8 cellular contexts compared by ENCODE assay signal in genomic region chr11:1309498-1310314, GRCh38. TPM values are rescaled to one million over a fixed set of nuclear protein-coding genes. Genes with fewer than 3 reads are reported as not detected.
DNase-seq lines count a peak whose midpoint lies in the region; FAIRE-seq and TF ChIP-seq lines count a peak whose summit lies in the region.

Gene TOLLIP, minus strand, starts transcription at chr11:1309632. Its CDS starts 134 bp downstream, at chr11:1309498.

- H3K4me3 ChIP-seq in H1 (ENCODE audit: extremely low read depth in 1 of 4, insufficient read depth in 2 of 4, low read depth in 3 of 4, low read length in 4 of 4) (peak within 1 kb of the TSS; percentile 58 to 84 (median 62)), mesenchymal stem cell (ENCODE audit: insufficient read depth in 1 of 2, low read depth in 1 of 2, low read length in 2 of 2) (peak within 1 kb of the TSS; percentile 82 to 100)

- peaks cover 3 to 16% of the 10 kb centered on the region in 2 experiments for H4K20me1 ChIP-seq in H1 (replicated peaks in 1 of 2; ENCODE audit: control insufficient read depth in 1 of 2, insufficient read depth in 2 of 2, low read length in 2 of 2)

- peak in 1 of 2 experiments; percentile 50; a peak in 1 of 3 replicates for TF ChIP-seq POLR2A in H1 (IDR thresholded peaks at IDR 0.05; ENCODE audit: control extremely low read depth in 1 of 2, low read depth in 2 of 2, low read length in 2 of 2)

- H2BK12ac ChIP-seq in H1 (ENCODE audit: low read depth, low read length), result no peak within 1 kb of the TSS
- peak within 1 kb of the TSS in 1 of 2 experiments; percentile 84 for H2BK12ac ChIP-seq in mesenchymal stem cell (ENCODE audit: low read length in 2 of 2)

- FAIRE-seq in H1 (lab: Jason Lieb, UNC), result no peak

- H3K9ac ChIP-seq in H1 (replicated peaks in 1 of 4; ENCODE audit: extremely low read depth in 1 of 4, low read depth in 3 of 4, low read length in 3 of 4), result peak within 1 kb of the TSS; percentile 42 to 80 (median 62); a peak in 6 of 7 replicates
- peak within 1 kb of the TSS; percentile 95 for H3K9ac ChIP-seq in mesenchymal stem cell (ENCODE audit: low read length)

- H4K5ac ChIP-seq in H1 (ENCODE audit: insufficient read length, low read depth, low read length), result peak within 1 kb of the TSS; percentile 90

- H2BK15ac ChIP-seq in H1 (ENCODE audit: low read length) (peak within 1 kb of the TSS; percentile 12; the same call in 1 of the 2 replicates), mesenchymal stem cell (ENCODE audit: low read depth, poor library complexity, severe bottlenecking) (peak within 1 kb of the TSS; percentile 95)

- POLR2A ChIA-PET in H1 (lab: Charles Lee; ENCODE audit: partially characterized antibody), result interaction anchor here (1.1 to 2.7 kb wide), 4 partner anchors 10 to 42 kb away, joined by 3 to 12 read pairs (median 4); no protein-coding TSS in a partner anchor

- H3K9me3 ChIP-seq in H1 (ENCODE audit: insufficient read depth in 2 of 2, low read depth in 1 of 2, low read length in 1 of 2) (peaks cover 7% of the 10 kb centered on the region in 2 experiments; a peak in 1 of 4 replicates), mesenchymal stem cell (ENCODE audit: control insufficient read depth, low read length) (peaks cover 22% of the 10 kb centered on the region)

- H3K23ac ChIP-seq in H1 (ENCODE audit: insufficient read length) (no peak within 1 kb of the TSS), mesenchymal stem cell (ENCODE audit: low read length in 2 of 2) (peak within 1 kb of the TSS; percentile 51 to 64)

- TF ChIP-seq CTCF in GM20000 (IDR thresholded peaks at IDR 0.05; ENCODE audit: extremely low read depth, missing control alignments) (peak; percentile 18), H1 (IDR thresholded peaks at IDR 0.05; ENCODE audit: control extremely low read depth in 1 of 3, insufficient read depth in 1 of 3, low read depth in 1 of 3, low read length in 3 of 3) (no peak)

- no peak for TF ChIP-seq EP300 in H1 (IDR thresholded peaks at IDR 0.05; ENCODE audit: borderline replicate concordance in 1 of 2, low read depth in 2 of 2, low read length in 2 of 2)

- H3K79me2 ChIP-seq in H1 (ENCODE audit: control insufficient read depth in 1 of 2, insufficient read depth in 2 of 2, low read length in 2 of 2), result peaks cover 0 to 30% of the 10 kb centered on the region in 2 experiments; a peak in 3 of 4 replicates

- H2BK120ac ChIP-seq in H1 (replicated peaks; ENCODE audit: low read depth, low read length) (no peak within 1 kb of the TSS), mesenchymal stem cell (ENCODE audit: low read depth, low read length) (peak within 1 kb of the TSS; percentile 89)

- peaks cover 4% of the 10 kb centered on the region; the same call in 1 of the 2 replicates for H3K23me2 ChIP-seq in H1 (ENCODE audit: low read depth, low read length)

- H3K4ac ChIP-seq in H1 (replicated peaks; ENCODE audit: insufficient read length, low read depth, low read length) (peak within 1 kb of the TSS; percentile 57), mesenchymal stem cell (ENCODE audit: low read depth in 1 of 2, low read length in 2 of 2) (peak within 1 kb of the TSS; percentile 87 to 98)

- H3K4me2 ChIP-seq in H1 (ENCODE audit: insufficient read depth in 1 of 2, low read depth in 2 of 2, low read length in 2 of 2), result peak within 1 kb of the TSS; percentile 67 to 72
- peak within 1 kb of the TSS; percentile 88 for H3K4me2 ChIP-seq in mesenchymal stem cell (ENCODE audit: low read length, poor library complexity, severe bottlenecking)

- H2BK20ac ChIP-seq in H1 (ENCODE audit: low read length), result no peak within 1 kb of the TSS

- H3K14ac ChIP-seq in H1 (ENCODE audit: insufficient read length), result no peak within 1 kb of the TSS
- H3K14ac ChIP-seq in mesenchymal stem cell (ENCODE audit: low read length in 2 of 2), result peak within 1 kb of the TSS; percentile 43 to 96

- CTCF ChIA-PET in H1 (lab: Charles Lee; ENCODE audit: partially characterized antibody), result interaction anchor here (1.0 kb wide), 2 partner anchors 78 to 206 kb away, joined by 3 to 4 read pairs; no protein-coding TSS in a partner anchor

- H3K56ac ChIP-seq in H1 (replicated peaks; ENCODE audit: insufficient read length, low read depth, low read length), result peak within 1 kb of the TSS; percentile 36

- H3K27ac ChIP-seq in H1 (ENCODE audit: low read depth, low read length) (peak within 1 kb of the TSS; percentile 36; the same call in 1 of the 2 replicates), mesenchymal stem cell (ENCODE audit: low read length, poor library complexity, severe bottlenecking) (peak within 1 kb of the TSS; percentile 60)

- H4K8ac ChIP-seq in H1 (ENCODE audit: extremely low read depth, insufficient read depth, low read length) (peak within 1 kb of the TSS; percentile 94), mesenchymal stem cell (ENCODE audit: low read length) (peak within 1 kb of the TSS; percentile 99)

- H3K4me1 ChIP-seq in H1 (replicated peaks in 1 of 4; ENCODE audit: control insufficient read depth in 3 of 4, insufficient read depth in 4 of 4, low read length in 3 of 4) (peaks cover 0 to 7% (median 1%) of the 10 kb centered on the region in 4 experiments; a peak in 4 of 7 replicates), mesenchymal stem cell (ENCODE audit: control insufficient read depth, insufficient read depth, low read depth, low read length) (peaks cover 43% of the 10 kb centered on the region)

- H4K91ac ChIP-seq in H1 (replicated peaks; ENCODE audit: insufficient read length, low read length), result peak within 1 kb of the TSS; percentile 61
- H4K91ac ChIP-seq in mesenchymal stem cell (ENCODE audit: low read length), result peak within 1 kb of the TSS; percentile 99

- WGBS in H1 (ENCODE audit: extremely low coverage in 1 of 2, insufficient coverage in 1 of 2, insufficient read length in 1 of 2, insufficient replicate concordance in 2 of 2, low coverage in 1 of 2, low lambda C conversion rate in 2 of 2, missing lambda C conversion rate in 1 of 2), 2 experiments, result 5% methylated on average over 64 of the region's 97 CpGs; no CpG with 5 or more reads in 1 of the 2 experiments
- WGBS in mesenchymal stem cell, result 6% methylated on average over 88 of the region's 97 CpGs

- DNase-seq in COR-L47 (lab: John Stamatoyannopoulos, UW) (peak; percentile 91), GM20000 (ENCODE audit: low spot score) (peak; percentile 100), HT-29 (ENCODE audit: low spot score) (peak; percentile 97), H1 (ENCODE audit: low read depth in 1 of 2, low spot score in 2 of 2) (peak; percentile 79 to 98), mesenchymal stem cell (peak; percentile 88)
- DNase-seq in NK-92 treated with Interleukin-12 subunit alpha and Interleukin-12 subunit beta, amount 100 ng/mL, for 24 hours (lab: John Stamatoyannopoulos, UW), result peak; percentile 94
- DNase-seq in activated CD8-positive, alpha-beta memory T cell treated with anti-CD3 and anti-CD28 coated beads for 4 hours (ENCODE audit: low read depth in 2 of 2), result peak; percentile 94 to 95
- DNase-seq in stimulated activated CD8-positive, alpha-beta memory T cell treated with anti-CD3 and anti-CD28 coated beads, Interleukin-12 subunit alpha, Interleukin-12 subunit beta, amount 100 ng/mL, for 24 hours (ENCODE audit: extremely low read depth), result peak; percentile 90

- H3K79me1 ChIP-seq in H1 (ENCODE audit: low read depth, low read length) (peaks cover 6% of the 10 kb centered on the region), mesenchymal stem cell (replicated peaks; ENCODE audit: low read length, poor library complexity, severe bottlenecking) (peaks cover 11% of the 10 kb centered on the region)

- H2AFZ ChIP-seq in H1 (ENCODE audit: low read length) (peak within 1 kb of the TSS; percentile 45; the same call in 1 of the 2 replicates), mesenchymal stem cell (ENCODE audit: low read depth, low read length) (peak within 1 kb of the TSS; percentile 99)

- H2BK5ac ChIP-seq in H1 (ENCODE audit: low read depth, low read length) (peak within 1 kb of the TSS; percentile 91; the same call in 1 of the 2 replicates), mesenchymal stem cell (ENCODE audit: low read depth, low read length, poor library complexity, severe bottlenecking) (peak within 1 kb of the TSS; percentile 75)

- no peak; a peak in 1 of 4 replicates for TF ChIP-seq RAD21 in H1 (IDR thresholded peaks at IDR 0.05 in 1 of 2, conservative IDR thresholded peaks at IDR 0.05 in 1 of 2; ENCODE audit: low read depth in 2 of 2, low read length in 2 of 2)

- H2AK5ac ChIP-seq in H1 (ENCODE audit: low read depth, low read length) (no peak within 1 kb of the TSS), mesenchymal stem cell (ENCODE audit: low read length, severe bottlenecking) (peak within 1 kb of the TSS; percentile 74)

- H3K36me3 ChIP-seq in H1 (ENCODE audit: control insufficient read depth in 2 of 4, insufficient read depth in 4 of 4, low read length in 3 of 4) (no peaks in the 10 kb centered on the region), mesenchymal stem cell (ENCODE audit: control insufficient read depth in 1 of 2, insufficient read depth in 2 of 2, low read depth in 1 of 2, low read length in 2 of 2) (peaks cover 21 to 27% of the 10 kb centered on the region in 2 experiments)

- peak within 1 kb of the TSS; percentile 65 for H3K18ac ChIP-seq in H1 (ENCODE audit: extremely low read depth, low read length)
- H3K18ac ChIP-seq in mesenchymal stem cell (ENCODE audit: low read depth in 1 of 2, low read length in 2 of 2), result peak within 1 kb of the TSS; percentile 92 to 100

- H3K27me3 ChIP-seq in H1 (replicated peaks in 1 of 4; ENCODE audit: control insufficient read depth in 3 of 4, extremely low read depth in 1 of 4, insufficient read depth in 3 of 4, low read length in 3 of 4) (no peaks in the 10 kb centered on the region; a peak in 1 of 7 replicates), mesenchymal stem cell (ENCODE audit: control insufficient read depth in 1 of 2, insufficient read depth in 1 of 2, low read length in 2 of 2) (no peaks in the 10 kb centered on the region)

TF ChIP-seq in H1, 55 proteins besides CTCF, POLR2A, EP300 and RAD21 (continues in another document):
- TF ChIP-seq TBP (IDR thresholded peaks at IDR 0.05; ENCODE audit: low read depth, low read length) (peak; percentile 56; the same call in 1 of the 2 replicates), ZNF274 (IDR thresholded peaks at IDR 0.05; ENCODE audit: borderline replicate concordance, extremely low read depth, low read length) (no peak), GABPA (IDR thresholded peaks at IDR 0.05; ENCODE audit: borderline replicate concordance, insufficient read depth, low read length) (no peak)

RNA-seq across cellular contexts. Expression of gene TOLLIP, which starts in this region (rescaled TPM):
- total RNA-seq in HT-29 (2014; rRNA removed; shearing (Covaris generic)), result 53.6 and 91.6 TPM in 2 replicates
- total RNA-seq in H1 (2021; fragmentation: NEBNext Ultra II Directional; extraction: Animal tissue kit (Norgen Biotek cat#: 25700)), result 23.7 and 28.1 TPM in 2 replicates
- 34.7 and 43.8 TPM in 2 replicates for polyA plus RNA-seq in H1 (2011; rRNA removed)
- polyA plus RNA-seq in H1 (2011; cell fraction: cytosol; rRNA removed), result 27.0 TPM
- 37.5 TPM for polyA plus RNA-seq in H1 (2011; cell fraction: nucleus; rRNA removed)
- 17.1 to 27.7 TPM (median 23.6 TPM) in 4 replicates for polyA plus RNA-seq in H1 (2012, experiment 1 of 2)
- 15.2 TPM for polyA plus RNA-seq in H1 (2012, experiment 2 of 2)
- 9.5 TPM for polyA plus RNA-seq in H1 (2013, experiment 1 of 2)
- 8.9 TPM for polyA plus RNA-seq in H1 (2013, experiment 2 of 2)
- 15.8 and 29.8 TPM in 2 replicates for polyA minus RNA-seq in H1 (2011; rRNA and poly(A)+ RNA removed)
- polyA minus RNA-seq in H1 (2011; cell fraction: cytosol; rRNA and poly(A)+ RNA removed), result 16.5 TPM
- 31.6 TPM for polyA minus RNA-seq in H1 (2011; cell fraction: nucleus; rRNA and poly(A)+ RNA removed)
- polyA plus RNA-seq in mesenchymal stem cell (2013, experiment 1 of 2), result 28.5 TPM
- 29.7 TPM for polyA plus RNA-seq in mesenchymal stem cell (2013, experiment 2 of 2)

Comparison
In these comparisons a context has a peak if more than half of its experiments do, and no peak if none do; other contexts are left out.
1. Peak in every context shown above with its lines: DNase-seq, H3K4me3 ChIP-seq and H3K27ac ChIP-seq.